In genomic region chr6:36757206-36757605, GRCh38 we compare ENCODE assay signal across 10 cellular contexts. TPM values are rescaled to one million over a fixed set of nuclear protein-coding genes. Genes with fewer than 3 reads are reported as not detected.
DNase-seq lines count a peak whose midpoint lies in the region; ATAC-seq, FAIRE-seq and TF ChIP-seq lines count a peak whose summit lies in the region.
"Had no signal": no experiment of that assay in that cellular context is flagged by ENCODE, and none has a peak within 500 bp of the region (broad histone marks: within the 10 kb centered on the region; RNA-seq: fewer than 3 reads in every experiment).

No MANE protein-coding gene starts in this region.

- peaks cover 2% of the 10 kb centered on the region for H3K36me3 Mint-ChIP-seq in activated CD4-positive, alpha-beta T cell treated with anti-CD3 and anti-CD28 coated beads, Interleukin-2, amount 10 ng/mL, durations not matched to agents 7 days and 5 days (ENCODE audit: low read depth)
- peaks cover 4 to 11% of the 10 kb centered on the region in 2 donors for H3K36me3 Mint-ChIP-seq in naive B cell

- CTCF ChIA-PET in activated CD4-positive, alpha-beta T cell treated with anti-CD3 and anti-CD28 coated beads, Interleukin-2, amount 10 ng/mL, durations not matched to agents 7 days and 5 days (lab: Charles Lee) = interaction anchor here (0.9 to 5.6 kb wide), 4 partner anchors 14 to 142 kb away, joined by 3 to 86 read pairs (median 12); no protein-coding TSS in a partner anchor
- CTCF ChIA-PET in PC-3 (lab: Charles Lee) = no interaction called here

- H3F3A ChIP-seq in PC-3 (ENCODE audit: low read length, unreplicated experiment) = no peaks in the 10 kb centered on the region

- peaks cover 41% of the 10 kb centered on the region for H3K4me1 ChIP-seq in PC-3 (ENCODE audit: insufficient read depth, low read length)
- peaks cover 3 to 6% (median 5%) of the 10 kb centered on the region in 3 donors for H3K4me1 ChIP-seq in pancreas

- no peaks in the 10 kb centered on the region for H3K79me2 ChIP-seq in PC-3 (ENCODE audit: low read length)

- H3K9me3 ChIP-seq in PC-3 (ENCODE audit: low read length) = no peaks in the 10 kb centered on the region
- no peaks in the 10 kb centered on the region for H3K9me3 ChIP-seq in pancreas

- POLR2A ChIA-PET in activated CD4-positive, alpha-beta T cell treated with anti-CD3 and anti-CD28 coated beads, Interleukin-2, amount 10 ng/mL, durations not matched to agents 7 days and 5 days (lab: Charles Lee) = no interaction called here
- POLR2A ChIA-PET in PC-3 (lab: Charles Lee; ENCODE audit: unreplicated experiment) = no interaction called here

- no TSS peak for BruUV-seq in PC-3 (replicated peaks; lab: Mats Ljungman, UMichigan)

- peak; percentile 23 for TF ChIP-seq CTCF in GM12864 (IDR thresholded peaks at IDR 0.05; ENCODE audit: low read depth, low read length, missing control alignments)
- TF ChIP-seq CTCF in PC-3 (conservative IDR thresholded peaks at IDR 0.05; ENCODE audit: low read depth, low read length) = no peak
- TF ChIP-seq CTCF in pancreas (IDR thresholded peaks at IDR 0.05) = no peak

- no peaks in the 10 kb centered on the region for H3K9me3 Mint-ChIP-seq in activated CD4-positive, alpha-beta T cell treated with anti-CD3 and anti-CD28 coated beads, Interleukin-2, amount 10 ng/mL, durations not matched to agents 7 days and 5 days
- peaks cover 0 to 5% (median 0%) of the 10 kb centered on the region in 7 donors for H3K9me3 Mint-ChIP-seq in naive B cell

- H3K4me3 ChIP-seq in GM12864 (ENCODE audit: low read depth, low read length) = peak overlapping the region; percentile 73
- no peak overlapping the region for H3K4me3 ChIP-seq in PC-3 (ENCODE audit: low read length)
- H3K4me3 ChIP-seq in pancreas = no peak overlapping the region

- no peak overlapping the region for H3K9ac ChIP-seq in PC-3 (ENCODE audit: low read length)

- no peaks in the 10 kb centered on the region for H4K20me1 ChIP-seq in PC-3 (ENCODE audit: low read length)

- peak overlapping the region; percentile 9 for H3K27ac Mint-ChIP-seq in activated CD4-positive, alpha-beta T cell treated with anti-CD3 and anti-CD28 coated beads, Interleukin-2, amount 10 ng/mL, durations not matched to agents 7 days and 5 days
- H3K27ac Mint-ChIP-seq in naive B cell = peak overlapping the region; percentile 90 to 99 (median 96)

- H3K27me3 ChIP-seq in PC-3 (ENCODE audit: low read length) (no peaks in the 10 kb centered on the region), pancreas (no peaks in the 10 kb centered on the region)

- FAIRE-seq in pancreas (lab: Jason Lieb, UNC) = no peak
- FAIRE-seq: G401.6 had no signal

- H3K4me2 ChIP-seq in PC-3 (ENCODE audit: low read length) = no peak overlapping the region

- H3K27me3 Mint-ChIP-seq in activated CD4-positive, alpha-beta T cell treated with anti-CD3 and anti-CD28 coated beads, Interleukin-2, amount 10 ng/mL, durations not matched to agents 7 days and 5 days = no peaks in the 10 kb centered on the region
- no peaks in the 10 kb centered on the region for H3K27me3 Mint-ChIP-seq in naive B cell

- WGBS in pancreas, 2 donors = 84 to 86% methylated on average over 4 of the region's 4 CpGs

- H3K4me1 Mint-ChIP-seq in activated CD4-positive, alpha-beta T cell treated with anti-CD3 and anti-CD28 coated beads, Interleukin-2, amount 10 ng/mL, durations not matched to agents 7 days and 5 days = peaks cover 61% of the 10 kb centered on the region
- H3K4me1 Mint-ChIP-seq in naive B cell = peaks cover 66 to 74% (median 73%) of the 10 kb centered on the region in 3 donors

- DNase-seq in GM12864 (ENCODE audit: low read depth) (peak; percentile 86), naive B cell (peak; percentile 58), PC-3 (no peak), pancreas (no peak), pons (ENCODE audit: low spot score) (no peak), kidney glomerular epithelial cell (lab: John Stamatoyannopoulos, UW) (no peak)
- peak; percentile 44 for DNase-seq in activated CD4-positive, alpha-beta T cell treated with anti-CD3 and anti-CD28 coated beads, Interleukin-2, amount 10 ng/mL, durations not matched to agents 7 days and 5 days

- no peaks in the 10 kb centered on the region for H3K36me3 ChIP-seq in PC-3 (ENCODE audit: low read depth, low read length)
- no peaks in the 10 kb centered on the region for H3K36me3 ChIP-seq in pancreas

- H3K9me2 ChIP-seq in PC-3 (replicated peaks; ENCODE audit: low read length) = no peaks in the 10 kb centered on the region

- ATAC-seq in HG02798 (IDR thresholded peaks at IDR 0.05; ENCODE audit: poor library complexity, unreplicated experiment) (peak; percentile 35), naive B cell (ENCODE audit: low read depth in 2 of 2) (peak; percentile 21 to 24), PC-3 (no peak), pancreas (no peak)
- ATAC-seq: sciatic nerve had no signal

- intact Hi-C loops in PC-3 (cut with micrococcal nuclease) (no loop called here), pancreas (cut with DNase I) (no loop called here)

- H3K4me3 Mint-ChIP-seq in activated CD4-positive, alpha-beta T cell treated with anti-CD3 and anti-CD28 coated beads, Interleukin-2, amount 10 ng/mL, durations not matched to agents 7 days and 5 days = no peak overlapping the region
- peak overlapping the region; percentile 79 to 93 (median 90) for H3K4me3 Mint-ChIP-seq in naive B cell

- no peak overlapping the region for H3K27ac ChIP-seq in PC-3 (ENCODE audit: low read length)
- H3K27ac ChIP-seq in pancreas = no peak overlapping the region

- no peak overlapping the region for H2AFZ ChIP-seq in PC-3 (ENCODE audit: low read length)

RNA-seq across cellular contexts. Expression of gene RAB44, which starts 59.6 kb away (rescaled TPM):
- under 1 TPM; 0.08 to 0.15 TPM for total RNA-seq in activated CD4-positive, alpha-beta T cell treated with anti-CD3 and anti-CD28 coated beads, Interleukin-2, amount 10 ng/mL, durations not matched to agents 7 days and 5 days
- not detected for polyA plus RNA-seq in naive B cell (ENCODE audit: low read depth in 6 of 6)
- total RNA-seq in PC-3 (2014; rRNA removed) = not detected in 2 replicates
- total RNA-seq in pancreas = under 1 TPM in 5 of 6 donors, not detected in 1; 0.04 to 0.09 (median 0.09) TPM
- under 1 TPM; 0.04 to 0.14 TPM for polyA plus RNA-seq in pancreas

Comparison
In these comparisons a context has a peak if more than half of its experiments do, and no peak if none do; other contexts are left out.
1. DNase-seq: peak in GM12864 (single experiment), activated CD4-positive, alpha-beta T cell treated with anti-CD3 and anti-CD28 coated beads, Interleukin-2, amount 10 ng/mL, durations not matched to agents 7 days and 5 days (single experiment) and naive B cell (single experiment); none in PC-3 (single experiment), pancreas (0 of 6), pons (single experiment) and kidney glomerular epithelial cell (single experiment).
2. ATAC-seq: peak in HG02798 (single experiment) and naive B cell (2 of 2); none in PC-3 (single experiment) and pancreas (0 of 4).